ENCODE assay signal across 8 cellular contexts in genomic region chr15:63381301-63382192, GRCh38. TPM values are rescaled to one million over a fixed set of nuclear protein-coding genes. Genes with fewer than 3 reads are reported as not detected.
DNase-seq lines count a peak whose midpoint lies in the region; ATAC-seq, FAIRE-seq and TF ChIP-seq lines count a peak whose summit lies in the region.

Gene CA12, minus strand, starts transcription at chr15:63381846. Its CDS starts 126 bp downstream, at chr15:63381720.

- no peak within 1 kb of the TSS for H2AFZ ChIP-seq in HepG2 (ENCODE audit: low read length)

- TF ChIP-seq POLR2A in HepG2 (IDR thresholded peaks at IDR 0.05; ENCODE audit: insufficient read depth in 1 of 2, low read depth in 2 of 2, low read length in 2 of 2) (no peak), suprapubic skin (IDR thresholded peaks at IDR 0.05) (peak in 1 of 2 donors; percentile 17)

- no peak for FAIRE-seq in HepG2 (lab: Jason Lieb, UNC)

- H4K20me1 ChIP-seq in HepG2 (ENCODE audit: insufficient read depth, low read length) = no peaks in the 10 kb centered on the region

- in situ Hi-C loops in HepG2 (cut with HindIII; ENCODE audit: extremely low pct_ligation_motif_present, low pct_unique_long_range_greater_than_20kb) = no loop called here

- CTCF ChIA-PET in HepG2 (lab: Yijun Ruan, JAX; ENCODE audit: low intra/inter-chr PET ratio, low total read pairs) = no interaction called here

- peak within 1 kb of the TSS; percentile 73 for H3K4me2 ChIP-seq in HepG2 (ENCODE audit: low read depth, low read length)

- WGBS in HepG2 (ENCODE audit: low lambda C conversion rate) = 4% methylated on average over 16 of the region's 58 CpGs
- WGBS in suprapubic skin = 5% methylated on average over 18 of the region's 58 CpGs

- peak within 1 kb of the TSS; percentile 56 for H3K27ac ChIP-seq in colonic mucosa
- H3K27ac ChIP-seq in HepG2 (ENCODE audit: extremely low read length, insufficient read depth, low read length) = no peak within 1 kb of the TSS
- peak within 1 kb of the TSS; percentile 71 for H3K27ac ChIP-seq in suprapubic skin

- DNase-seq in GM06990 (ENCODE audit: extremely low read depth, insufficient read length) (peak; percentile 18), NT2/D1 (ENCODE audit: low read depth, low spot score) (no peak), colonic mucosa (peak; percentile 86), HepG2 (ENCODE audit: low spot score) (peak; percentile 28), suprapubic skin (ENCODE audit: low spot score in 2 of 2) (no peak), SHP77 (lab: John Stamatoyannopoulos, UW) (no peak)

- TF ChIP-seq EP300 in HepG2 (IDR thresholded peaks at IDR 0.05; ENCODE audit: low read depth in 2 of 2, low read length in 2 of 2) (no peak), HepG2 (CRISPR knock-in tag; IDR thresholded peaks at IDR 0.05; ENCODE audit: borderline replicate concordance) (no peak), suprapubic skin (IDR thresholded peaks at IDR 0.05) (no peak)

- H3K4me1 ChIP-seq in NT2/D1 (ENCODE audit: insufficient read depth, insufficient read length) (peaks cover 4% of the 10 kb centered on the region), colonic mucosa (no peaks in the 10 kb centered on the region), HepG2 (ENCODE audit: insufficient read depth, low read length) (peaks cover 29% of the 10 kb centered on the region), suprapubic skin (peaks cover 33% of the 10 kb centered on the region)

- no peak within 1 kb of the TSS; the same call in 1 of the 2 replicates for H3K4me3 ChIP-seq in GM06990 (replicated peaks; ENCODE audit: low read depth, low read length)
- peak within 1 kb of the TSS; percentile 52 for H3K4me3 ChIP-seq in NT2/D1 (ENCODE audit: insufficient read length, low read depth)
- H3K4me3 ChIP-seq in colonic mucosa = peak within 1 kb of the TSS; percentile 65
- H3K4me3 ChIP-seq in HepG2 (replicated peaks in 1 of 3; ENCODE audit: insufficient read depth in 1 of 3, low read depth in 2 of 3, low read length in 3 of 3) = peak within 1 kb of the TSS; percentile 38 to 62 (median 48); a peak in 5 of 6 replicates
- H3K4me3 ChIP-seq in suprapubic skin = peak within 1 kb of the TSS; percentile 59

- H3K36me3 ChIP-seq in GM06990 (ENCODE audit: control insufficient read depth, insufficient read depth, low read length) (no peaks in the 10 kb centered on the region), NT2/D1 (ENCODE audit: insufficient read depth, insufficient read length, low read length) (no peaks in the 10 kb centered on the region), colonic mucosa (no peaks in the 10 kb centered on the region), HepG2 (replicated peaks in 1 of 2; ENCODE audit: control insufficient read depth in 1 of 2, insufficient read depth in 2 of 2, low read length in 2 of 2) (no peaks in the 10 kb centered on the region), suprapubic skin (no peaks in the 10 kb centered on the region)

- POLR2A ChIA-PET in HepG2 (lab: Yijun Ruan, JAX) = no interaction called here

- ATAC-seq in HepG2 (peak; percentile 86), GM18858 (IDR thresholded peaks at IDR 0.05; ENCODE audit: unreplicated experiment) (no peak), HG02642 (IDR thresholded peaks at IDR 0.05; ENCODE audit: poor library complexity, unreplicated experiment) (no peak)

- H3K9me3 ChIP-seq in NT2/D1 (ENCODE audit: insufficient read depth, low read length) = peaks cover 6% of the 10 kb centered on the region; the same call in 1 of the 2 replicates
- H3K9me3 ChIP-seq in colonic mucosa = no peaks in the 10 kb centered on the region
- no peaks in the 10 kb centered on the region for H3K9me3 ChIP-seq in HepG2 (ENCODE audit: low read length)
- no peaks in the 10 kb centered on the region for H3K9me3 ChIP-seq in suprapubic skin

- no peak for TF ChIP-seq CTCF in GM06990 (IDR thresholded peaks at IDR 0.05; ENCODE audit: insufficient read depth, low read length, poor library complexity, severe bottlenecking)
- no peak for TF ChIP-seq CTCF in colonic mucosa (IDR thresholded peaks at IDR 0.05)
- no peak for TF ChIP-seq CTCF in HepG2 (CRISPR knock-in tag; IDR thresholded peaks at IDR 0.05)
- no peak for TF ChIP-seq CTCF in suprapubic skin (IDR thresholded peaks at IDR 0.05)

- no peaks in the 10 kb centered on the region for H3K79me2 ChIP-seq in HepG2 (ENCODE audit: insufficient read depth, low read length)

- H3K27me3 ChIP-seq in GM06990 (replicated peaks; ENCODE audit: control insufficient read depth, insufficient read depth, low read length) (no peaks in the 10 kb centered on the region), NT2/D1 (ENCODE audit: insufficient read depth, insufficient read length) (peaks cover 41% of the 10 kb centered on the region), colonic mucosa (no peaks in the 10 kb centered on the region), HepG2 (ENCODE audit: control insufficient read depth in 1 of 2, insufficient read depth in 2 of 2, low read length in 2 of 2) (peaks cover 4 to 35% of the 10 kb centered on the region in 2 experiments), suprapubic skin (no peaks in the 10 kb centered on the region)

- TF ChIP-seq RAD21 in HepG2 (CRISPR knock-in tag; IDR thresholded peaks at IDR 0.05) = no peak

- H3K9ac ChIP-seq in NT2/D1 (ENCODE audit: insufficient read length, low read depth) = peak within 1 kb of the TSS; percentile 77
- H3K9ac ChIP-seq in colonic mucosa (ENCODE audit: low read depth in 2 of 2, low read length in 2 of 2) = peak within 1 kb of the TSS; percentile 62 to 93
- H3K9ac ChIP-seq in HepG2 (ENCODE audit: insufficient read depth, low read depth, low read length) = 0 out of 2 replicates have a peak within 1 kb of the TSS, but pooled peaks have one; percentile 2

- BruUV-seq in HepG2 (replicated peaks; lab: Mats Ljungman, UMichigan) = no TSS peak

- intact Hi-C loops in colonic mucosa (cut with DNase I) (no loop called here), HepG2 (cut with micrococcal nuclease; ENCODE audit: unreplicated experiment) (no loop called here)

TF ChIP-seq in HepG2, 621 proteins besides CTCF, POLR2A, EP300 and RAD21 (continues in another document):
- TF ChIP-seq SALL2 (CRISPR knock-in tag; IDR thresholded peaks at IDR 0.05) = 0 out of 2 replicates have a peak, but pooled peaks have one; percentile 38
- TF ChIP-seq, protein P1, sequence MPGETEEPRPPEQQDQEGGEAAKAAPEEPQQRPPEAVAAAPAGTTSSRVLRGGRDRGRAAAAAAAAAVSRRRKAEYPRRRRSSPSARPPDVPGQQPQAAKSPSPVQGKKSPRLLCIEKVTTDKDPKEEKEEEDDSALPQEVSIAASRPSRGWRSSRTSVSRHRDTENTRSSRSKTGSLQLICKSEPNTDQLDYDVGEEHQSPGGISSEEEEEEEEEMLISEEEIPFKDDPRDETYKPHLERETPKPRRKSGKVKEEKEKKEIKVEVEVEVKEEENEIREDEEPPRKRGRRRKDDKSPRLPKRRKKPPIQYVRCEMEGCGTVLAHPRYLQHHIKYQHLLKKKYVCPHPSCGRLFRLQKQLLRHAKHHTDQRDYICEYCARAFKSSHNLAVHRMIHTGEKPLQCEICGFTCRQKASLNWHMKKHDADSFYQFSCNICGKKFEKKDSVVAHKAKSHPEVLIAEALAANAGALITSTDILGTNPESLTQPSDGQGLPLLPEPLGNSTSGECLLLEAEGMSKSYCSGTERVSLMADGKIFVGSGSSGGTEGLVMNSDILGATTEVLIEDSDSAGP (CRISPR knock-in tag; IDR thresholded peaks at IDR 0.05; ENCODE audit: borderline replicate concordance) = peak; percentile 47; the same call in 1 of the 2 replicates
- TF ChIP-seq ZFAT (CRISPR knock-in tag; conservative IDR thresholded peaks at IDR 0.05) = no peak

RNA-seq across cellular contexts. Expression of gene CA12, which starts in this region (rescaled TPM):
- total RNA-seq in colonic mucosa = 100 to 1,000 TPM; 290 to 339 TPM
- total RNA-seq in HepG2 (2016; rRNA removed; fragmentation: Illumina TruSeq; extraction: Trizol) = 0.07 and 0.08 TPM in 2 replicates
- not detected in 2 replicates for total RNA-seq in HepG2 (2016; cell fraction: cytosol; rRNA removed; fragmentation: Illumina TruSeq; extraction: Trizol; ENCODE audit: low read depth)
- total RNA-seq in HepG2 (2016; cell fraction: insoluble cytoplasmic fraction; rRNA removed; fragmentation: Illumina TruSeq; extraction: Trizol) = 0.15 and 0.25 TPM in 2 replicates
- total RNA-seq in HepG2 (2016; cell fraction: membrane; rRNA removed; fragmentation: Illumina TruSeq; extraction: Trizol) = 0.03 TPM in 1 of 2 replicates, not detected in the other
- total RNA-seq in HepG2 (2016; cell fraction: nucleus; rRNA removed; fragmentation: Illumina TruSeq; extraction: Trizol) = 0.53 and 0.60 TPM in 2 replicates
- polyA plus RNA-seq in HepG2 (2011; rRNA removed) = 0.20 and 0.52 TPM in 2 replicates
- 0.13 and 0.28 TPM in 2 replicates for polyA plus RNA-seq in HepG2 (2011; cell fraction: cytosol; rRNA removed)
- polyA plus RNA-seq in HepG2 (2011; cell fraction: nucleus; rRNA removed) = 0.06 and 0.12 TPM in 2 replicates
- 0.15 and 0.19 TPM in 2 replicates for polyA plus RNA-seq in HepG2 (2012)
- not detected in 2 replicates for polyA plus RNA-seq in HepG2 (2016; cell fraction: cytosol; fragmentation: Illumina TruSeq; extraction: Trizol; ENCODE audit: low read depth)
- polyA plus RNA-seq in HepG2 (2016; cell fraction: insoluble cytoplasmic fraction; fragmentation: Illumina TruSeq; extraction: Trizol; ENCODE audit: low read depth) = 0.05 TPM in 1 of 2 replicates, not detected in the other
- polyA plus RNA-seq in HepG2 (2016; cell fraction: membrane; fragmentation: Illumina TruSeq; extraction: Trizol; ENCODE audit: low read depth) = not detected in 2 replicates
- 0.17 and 0.18 TPM in 2 replicates for polyA plus RNA-seq in HepG2 (2016; cell fraction: nucleus; fragmentation: Illumina TruSeq; extraction: Trizol; ENCODE audit: insufficient read depth, low read depth)
- 0.04 and 8.4 TPM in 2 replicates for polyA minus RNA-seq in HepG2 (2011; rRNA and poly(A)+ RNA removed; ENCODE audit: low replicate concordance)
- 0.20 and 0.70 TPM in 2 replicates for polyA minus RNA-seq in HepG2 (2011; cell fraction: cytosol; rRNA and poly(A)+ RNA removed)
- polyA minus RNA-seq in HepG2 (2011; cell fraction: nucleus; rRNA and poly(A)+ RNA removed) = 0.37 TPM in 1 of 2 replicates, not detected in the other
- total RNA-seq in suprapubic skin = 100 to 1,000 TPM; 292 to 338 (median 317) TPM

Comparison
In these comparisons a context has a peak if more than half of its experiments do, and no peak if none do; other contexts are left out.
1. RNA of gene CA12 (total RNA-seq): 290 to 339 TPM in colonic mucosa and 292 to 338 TPM in suprapubic skin; 0.03 to 0.60 TPM in HepG2; every median in the first group is over 100 times any median in the second.
2. DNase-seq: peak in GM06990 (single experiment), colonic mucosa (single experiment) and HepG2 (single experiment); none in NT2/D1 (single experiment), suprapubic skin (0 of 2) and SHP77 (0 of 2).
3. H3K9ac ChIP-seq: peak in every context shown above with its lines; median percentile 78 in colonic mucosa; 77 in NT2/D1; 2 in HepG2.